Comparison of ENCODE assay signal across 34 cellular contexts in the genomic region with DNA sequence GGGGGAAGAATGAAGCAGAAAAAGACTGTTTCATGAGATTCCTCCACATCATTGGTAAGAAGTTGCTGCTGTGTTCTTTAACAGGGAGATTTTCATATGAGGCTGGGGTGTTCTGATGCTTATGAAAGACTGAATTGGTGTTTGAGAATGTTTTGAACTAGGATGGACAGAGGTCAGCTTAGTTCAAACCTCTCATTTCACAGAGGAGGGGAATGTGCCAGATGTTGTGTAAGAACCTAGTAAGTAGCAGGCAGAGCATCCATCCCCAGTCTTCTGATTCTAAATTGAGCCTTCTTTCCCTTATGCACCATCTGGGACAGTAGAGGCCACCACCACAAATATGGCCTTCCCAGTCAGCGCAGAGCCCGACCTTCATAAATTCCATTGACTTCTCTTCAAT. TPM values are rescaled to one million over a fixed set of nuclear protein-coding genes. Genes with fewer than 3 reads are reported as not detected.
"Had no signal": no experiment of that assay in that cellular context is flagged by ENCODE, and none has a peak within 500 bp of the region (broad histone marks: within the 10 kb centered on the region; RNA-seq: fewer than 3 reads in every experiment).

No MANE protein-coding gene starts in this region.

- ATAC-seq: activated CD8-positive, alpha-beta T cell treated with anti-CD3 and anti-CD28 coated beads for 36 hours; activated naive CD4-positive, alpha-beta T cell treated with anti-CD3 and anti-CD28 coated beads, Interleukin-2, amount 50 U/mL, for 72 hours; activated T-cell treated with anti-CD3 and anti-CD28 coated beads, Interleukin-2, amount 50 U/mL, for 4 hours; activated T-helper 17 cell treated with anti-CD3 and anti-CD28 coated beads, Interleukin-2, amount 50 U/mL, for 72 hours; heart left ventricle; naive thymus-derived CD8-positive, alpha-beta T cell; pancreas; T-cell had no signal

- H3K4me1 Mint-ChIP-seq: activated B cell treated with CpG ODN at 0.5 μM for 24 hours; activated T-helper 17 cell treated with anti-CD3 and anti-CD28 coated beads, Interleukin-2, amount 50 U/mL, for 72 hours; brain; immature natural killer cell; naive thymus-derived CD8-positive, alpha-beta T cell; T-cell had no signal

- H3K4me3 ChIP-seq: cardiac muscle cell, coronary artery, dorsolateral prefrontal cortex, heart left ventricle, lower lobe of right lung, pancreas, prostate gland, sigmoid colon, suprapubic skin, tibial artery had no signal

- DNase-seq: activated B cell treated with CpG ODN at 0.5 μM for 24 hours; activated CD4-positive, alpha-beta T cell treated with anti-CD3 and anti-CD28 coated beads, Interleukin-2, amount 50 U/mL, for 1 hour; activated CD8-positive, alpha-beta T cell treated with anti-CD3 and anti-CD28 coated beads for 36 hours; activated gamma-delta T cell treated with Interleukin-2 at 50 U/mL for 16 hours; activated T-cell treated with anti-CD3 and anti-CD28 coated beads, Interleukin-2, amount 50 U/mL, for 4 hours; aorta; cerebellar nuclear complex; dorsolateral prefrontal cortex; effector memory CD4-positive, alpha-beta T cell; heart left ventricle; hypothalamus; immature natural killer cell; lower lobe of right lung; mesenchymal stem cell; naive thymus-derived CD8-positive, alpha-beta T cell; nucleus accumbens; pancreas; sigmoid colon; stimulated activated CD4-positive, alpha-beta T cell treated with anti-CD3 and anti-CD28 coated beads, Interleukin-15, amount 100 ng/mL, for 24 hours; stimulated activated CD4-positive, alpha-beta T cell treated with anti-CD3 and anti-CD28 coated beads, Interleukin-2, amount 100 ng/mL, for 24 hours; stimulated activated naive CD4-positive, alpha-beta T cell; T-cell; tibial artery had no signal

- H3K4me1 ChIP-seq: heart left ventricle, lower lobe of right lung, pancreas, prostate gland, suprapubic skin, tibial artery had no signal

- H3K36me3 Mint-ChIP-seq: immature natural killer cell, T-cell had no signal

- H3K9me3 ChIP-seq: lower lobe of right lung, pancreas, prostate gland, sigmoid colon, suprapubic skin had no signal

- H3K27ac ChIP-seq: cardiac muscle cell, coronary artery, dorsolateral prefrontal cortex, heart left ventricle, lower lobe of right lung, pancreas, prostate gland, sigmoid colon, suprapubic skin, tibial artery had no signal

- H3K27me3 Mint-ChIP-seq: activated B cell treated with CpG ODN at 0.5 μM for 24 hours; activated T-helper 17 cell treated with anti-CD3 and anti-CD28 coated beads, Interleukin-2, amount 50 U/mL, for 72 hours; brain; T-cell had no signal

- FAIRE-seq: pancreas had no signal

- H3K36me3 ChIP-seq: cardiac muscle cell, heart left ventricle, lower lobe of right lung, pancreas, prostate gland, sigmoid colon, suprapubic skin, tibial artery had no signal

- H3K9me3 Mint-ChIP-seq: activated CD8-positive, alpha-beta T cell treated with anti-CD3 and anti-CD28 coated beads for 36 hours; activated T-helper 17 cell treated with anti-CD3 and anti-CD28 coated beads, Interleukin-2, amount 50 U/mL, for 72 hours; immature natural killer cell; T-cell; T-helper 2 cell treated with Interferon-gamma antibody and Interleukin-4, amounts not matched to agents 5 μg/mL and 100 μg/mL, for 36 hours had no signal

- H3K4me3 Mint-ChIP-seq: activated B cell treated with CpG ODN at 0.5 μM for 24 hours; activated CD8-positive, alpha-beta T cell treated with anti-CD3 and anti-CD28 coated beads for 36 hours; activated T-cell treated with anti-CD3 and anti-CD28 coated beads, Interleukin-2, amount 50 U/mL, for 4 hours; activated T-helper 17 cell treated with anti-CD3 and anti-CD28 coated beads, Interleukin-2, amount 50 U/mL, for 72 hours; brain; immature natural killer cell; naive thymus-derived CD8-positive, alpha-beta T cell; neural crest cell; T-cell; T-helper 2 cell treated with Interferon-gamma antibody and Interleukin-4, amounts not matched to agents 5 μg/mL and 100 μg/mL, for 36 hours had no signal

- H3K27ac Mint-ChIP-seq: activated B cell treated with CpG ODN at 0.5 μM for 24 hours; activated CD8-positive, alpha-beta T cell treated with anti-CD3 and anti-CD28 coated beads for 36 hours; activated naive CD4-positive, alpha-beta T cell treated with anti-CD3 and anti-CD28 coated beads, Interleukin-2, amount 50 U/mL, for 72 hours; activated T-helper 17 cell treated with anti-CD3 and anti-CD28 coated beads, Interleukin-2, amount 50 U/mL, for 72 hours; brain; naive thymus-derived CD8-positive, alpha-beta T cell; T-cell; T-helper 2 cell treated with Interferon-gamma antibody and Interleukin-4, amounts not matched to agents 5 μg/mL and 100 μg/mL, for 36 hours had no signal

- H3K27me3 ChIP-seq: cardiac muscle cell, dorsolateral prefrontal cortex, heart left ventricle, pancreas, sigmoid colon, suprapubic skin, tibial artery had no signal

RNA-seq across cellular contexts. Expression of a gene that starts 43.7 kb away (rescaled TPM):
- total RNA-seq: activated T-helper 17 cell treated with anti-CD3 and anti-CD28 coated beads, Interleukin-2, amount 50 U/mL, for 72 hours had no signal

RNA-seq across cellular contexts. Expression of a gene that starts 53.1 kb away (rescaled TPM):
- total RNA-seq: activated B cell treated with CpG ODN at 0.5 μM for 24 hours; activated CD8-positive, alpha-beta T cell treated with anti-CD3 and anti-CD28 coated beads for 36 hours; activated naive CD4-positive, alpha-beta T cell treated with anti-CD3 and anti-CD28 coated beads, Interleukin-2, amount 50 U/mL, for 72 hours; activated T-cell treated with anti-CD3 and anti-CD28 coated beads, Interleukin-2, amount 50 U/mL, for 4 hours; activated T-helper 17 cell treated with anti-CD3 and anti-CD28 coated beads, Interleukin-2, amount 50 U/mL, for 72 hours; aorta; cardiac muscle cell; epithelial cell of proximal tubule; kidney epithelial cell; naive thymus-derived CD8-positive, alpha-beta T cell; neural crest cell; T-cell had no signal
- polyA plus RNA-seq: cardiac muscle cell; immature natural killer cell; naive thymus-derived CD8-positive, alpha-beta T cell had no signal
